Comparison of ENCODE assay signal across 1 cellular context in the genomic region with DNA sequence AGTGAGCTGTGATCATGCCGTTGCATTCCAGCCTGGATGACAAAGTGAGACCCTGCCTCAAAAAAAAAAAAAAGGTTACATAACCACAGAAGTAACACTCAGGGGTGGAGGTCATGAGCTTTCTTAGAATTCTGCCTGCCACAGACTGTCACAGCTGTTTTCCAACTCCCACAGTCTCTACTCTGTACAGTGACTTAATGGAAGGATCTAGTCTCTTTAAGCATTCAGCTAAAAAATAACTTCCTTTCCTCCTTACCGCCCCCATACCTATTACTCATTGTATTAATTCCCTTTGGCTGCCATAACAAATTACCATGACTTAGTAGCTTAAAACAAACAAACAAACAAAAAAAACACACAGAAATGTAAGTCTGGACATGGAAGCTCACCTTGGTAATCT.
TF ChIP-seq lines count a peak whose summit lies in the region.

No MANE protein-coding gene starts in this region.

TF ChIP-seq in HEK293, 187 proteins besides CTCF, POLR2A, EP300 and RAD21 (continued from another document):
- TF ChIP-seq, protein P1, sequence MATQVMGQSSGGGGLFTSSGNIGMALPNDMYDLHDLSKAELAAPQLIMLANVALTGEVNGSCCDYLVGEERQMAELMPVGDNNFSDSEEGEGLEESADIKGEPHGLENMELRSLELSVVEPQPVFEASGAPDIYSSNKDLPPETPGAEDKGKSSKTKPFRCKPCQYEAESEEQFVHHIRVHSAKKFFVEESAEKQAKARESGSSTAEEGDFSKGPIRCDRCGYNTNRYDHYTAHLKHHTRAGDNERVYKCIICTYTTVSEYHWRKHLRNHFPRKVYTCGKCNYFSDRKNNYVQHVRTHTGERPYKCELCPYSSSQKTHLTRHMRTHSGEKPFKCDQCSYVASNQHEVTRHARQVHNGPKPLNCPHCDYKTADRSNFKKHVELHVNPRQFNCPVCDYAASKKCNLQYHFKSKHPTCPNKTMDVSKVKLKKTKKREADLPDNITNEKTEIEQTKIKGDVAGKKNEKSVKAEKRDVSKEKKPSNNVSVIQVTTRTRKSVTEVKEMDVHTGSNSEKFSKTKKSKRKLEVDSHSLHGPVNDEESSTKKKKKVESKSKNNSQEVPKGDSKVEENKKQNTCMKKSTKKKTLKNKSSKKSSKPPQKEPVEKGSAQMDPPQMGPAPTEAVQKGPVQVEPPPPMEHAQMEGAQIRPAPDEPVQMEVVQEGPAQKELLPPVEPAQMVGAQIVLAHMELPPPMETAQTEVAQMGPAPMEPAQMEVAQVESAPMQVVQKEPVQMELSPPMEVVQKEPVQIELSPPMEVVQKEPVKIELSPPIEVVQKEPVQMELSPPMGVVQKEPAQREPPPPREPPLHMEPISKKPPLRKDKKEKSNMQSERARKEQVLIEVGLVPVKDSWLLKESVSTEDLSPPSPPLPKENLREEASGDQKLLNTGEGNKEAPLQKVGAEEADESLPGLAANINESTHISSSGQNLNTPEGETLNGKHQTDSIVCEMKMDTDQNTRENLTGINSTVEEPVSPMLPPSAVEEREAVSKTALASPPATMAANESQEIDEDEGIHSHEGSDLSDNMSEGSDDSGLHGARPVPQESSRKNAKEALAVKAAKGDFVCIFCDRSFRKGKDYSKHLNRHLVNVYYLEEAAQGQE (tag by site-specific recombination; IDR thresholded peaks at IDR 0.05) = no peak
- no peak for TF ChIP-seq SCRT2 (tag by site-specific recombination; IDR thresholded peaks at IDR 0.05)
- TF ChIP-seq ZNF521 (tag by site-specific recombination; IDR thresholded peaks at IDR 0.05) = no peak
- no peak for TF ChIP-seq ZNF37A (tag by site-specific recombination; IDR thresholded peaks at IDR 0.05)
TF ChIP-seq in HEK293: peak in this region for 2.
